Comparison of ENCODE assay signal across 20 cellular contexts in the genomic region with DNA sequence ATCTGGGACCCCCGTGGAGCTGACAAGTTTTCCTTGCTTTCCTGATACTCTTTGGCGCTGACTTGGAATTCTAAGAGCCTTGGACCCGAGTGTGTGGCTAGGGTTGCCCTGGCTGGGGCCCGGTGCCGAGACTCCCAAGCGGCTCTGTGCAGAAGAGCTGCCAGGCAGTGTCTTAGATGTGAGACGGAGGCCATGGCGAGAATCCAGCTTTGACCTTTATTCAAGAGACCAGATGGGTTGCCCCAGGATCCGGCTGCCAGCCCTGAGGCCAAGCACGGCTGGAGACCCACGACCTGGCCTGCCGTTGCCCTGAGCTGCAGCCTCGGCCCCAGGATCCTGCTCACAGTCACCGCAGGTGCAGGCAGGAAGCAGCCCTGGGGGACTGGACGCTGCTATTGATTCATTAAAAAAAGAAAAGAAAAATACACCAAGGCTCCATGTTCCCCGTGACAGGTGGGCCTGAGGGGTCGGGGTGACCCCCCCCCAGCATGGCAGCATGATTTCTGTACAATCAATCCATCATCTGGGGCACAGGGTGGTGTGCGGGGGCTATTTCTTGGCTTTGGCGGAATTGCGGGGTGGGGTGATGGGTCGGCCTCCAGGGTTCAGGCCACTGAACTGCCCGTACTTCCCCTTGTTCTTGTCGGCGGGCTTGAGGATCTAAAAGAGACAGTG. TPM values are rescaled to one million over a fixed set of nuclear protein-coding genes. Genes with fewer than 3 reads are reported as not detected.
DNase-seq lines count a peak whose midpoint lies in the region; ATAC-seq and TF ChIP-seq lines count a peak whose summit lies in the region.
"Had no signal": no experiment of that assay in that cellular context is flagged by ENCODE, and none has a peak within 500 bp of the region (broad histone marks: within the 10 kb centered on the region; RNA-seq: fewer than 3 reads in every experiment).

No MANE protein-coding gene starts in this region.

- peaks cover 10% of the 10 kb centered on the region for H3K4me1 Mint-ChIP-seq in activated T-helper 17 cell treated with anti-CD3 and anti-CD28 coated beads, Interleukin-2, amount 50 U/mL, for 72 hours
- H3K4me1 Mint-ChIP-seq in naive thymus-derived CD8-positive, alpha-beta T cell, result peaks cover 16 to 65% (median 51%) of the 10 kb centered on the region in 4 donors

- peaks cover 42 to 82% (median 70%) of the 10 kb centered on the region in 11 experiments; a peak in 21 of 22 replicates for H4K20me1 ChIP-seq in BLaER1 treated with 17β-estradiol and CSF1 and Interleukin-3, amounts not matched to agents 10 nM and 100 nM
- peaks cover 68% of the 10 kb centered on the region for H4K20me1 ChIP-seq in DND-41 (ENCODE audit: insufficient read depth, low read length)

- H3K9me3 Mint-ChIP-seq in activated T-helper 17 cell treated with anti-CD3 and anti-CD28 coated beads, Interleukin-2, amount 50 U/mL, for 72 hours, result no peaks in the 10 kb centered on the region
- no peaks in the 10 kb centered on the region for H3K9me3 Mint-ChIP-seq in naive thymus-derived CD8-positive, alpha-beta T cell

- H3K4me2 ChIP-seq in BLaER1 treated with 17β-estradiol and CSF1 and Interleukin-3, amounts not matched to agents 10 nM and 100 nM, result peak overlapping the region; percentile 82 to 99 (median 94); a peak in 21 of 22 replicates
- peak overlapping the region; percentile 34; the same call in 1 of the 2 replicates for H3K4me2 ChIP-seq in DND-41 (ENCODE audit: insufficient read depth, low read length)

- peaks cover 84% of the 10 kb centered on the region for H3K79me2 ChIP-seq in DND-41 (ENCODE audit: insufficient read depth, low read length)
- H3K79me2 ChIP-seq: parathyroid adenoma had no signal

- peaks cover 57 to 76% (median 69%) of the 10 kb centered on the region in 11 experiments for H3K36me3 ChIP-seq in BLaER1 treated with 17β-estradiol and CSF1 and Interleukin-3, amounts not matched to agents 10 nM and 100 nM
- H3K36me3 ChIP-seq in DND-41 (ENCODE audit: insufficient read depth, low read length), result peaks cover 77% of the 10 kb centered on the region

- peak overlapping the region in 1 of 10 experiments; percentile 15; a peak in 2 of 20 replicates for H3K4me3 ChIP-seq in BLaER1 treated with 17β-estradiol and CSF1 and Interleukin-3, amounts not matched to agents 10 nM and 100 nM
- H3K4me3 ChIP-seq in DND-41 (ENCODE audit: low read depth in 1 of 2, low read length in 2 of 2), result no peak overlapping the region
- H3K4me3 ChIP-seq: adrenal gland, SJCRH30, skin epidermis, vagina had no signal

- no peak for ATAC-seq in DND-41 (ENCODE audit: insufficient read depth, low read depth)
- ATAC-seq in activated T-helper 17 cell treated with anti-CD3 and anti-CD28 coated beads, Interleukin-2, amount 50 U/mL, for 72 hours (replicated peaks), result no peak
- no peak for ATAC-seq in naive thymus-derived CD8-positive, alpha-beta T cell

- H3K4me3 Mint-ChIP-seq in activated T-helper 17 cell treated with anti-CD3 and anti-CD28 coated beads, Interleukin-2, amount 50 U/mL, for 72 hours, result peak overlapping the region; percentile 52
- H3K4me3 Mint-ChIP-seq in naive thymus-derived CD8-positive, alpha-beta T cell, result peak overlapping the region in 9 of 10 donors; percentile 26 to 76 (median 55)

- H2AFZ ChIP-seq in DND-41 (ENCODE audit: low read depth, low read length), result no peak overlapping the region
- H2AFZ ChIP-seq: parathyroid adenoma had no signal

- DNase-seq in DND-41 (no peak), NK-92 (lab: John Stamatoyannopoulos, UW; ENCODE audit: unreplicated experiment) (no peak), middle frontal gyrus (ENCODE audit: extremely low spot score, low spot score) (no peak), NCI-H1092 (lab: John Stamatoyannopoulos, UW) (no peak)
- no peak for DNase-seq in naive thymus-derived CD8-positive, alpha-beta T cell
- DNase-seq: activated CD8-positive, alpha-beta memory T cell treated with anti-CD3 and anti-CD28 coated beads for 24 hours; cerebellar nuclear complex; COR-L47; mesendoderm; NCI-H1694; NCI-H446 treated with DMSO at 0.1 percent for 48 hours; SJCRH30; stimulated activated naive CD4-positive, alpha-beta T cell treated with Interleukin-2 at 50 U/mL for 16 hours had no signal

- H3K4me1 ChIP-seq in BLaER1 treated with 17β-estradiol and CSF1 and Interleukin-3, amounts not matched to agents 10 nM and 100 nM, result peaks cover 63 to 79% (median 71%) of the 10 kb centered on the region in 10 experiments
- H3K4me1 ChIP-seq in DND-41 (ENCODE audit: insufficient read depth, low read length), result peaks cover 82% of the 10 kb centered on the region
- H3K4me1 ChIP-seq: parathyroid adenoma had no signal

- no peaks in the 10 kb centered on the region for H3K9me3 ChIP-seq in BLaER1 treated with 17β-estradiol and CSF1 and Interleukin-3, amounts not matched to agents 10 nM and 100 nM (replicated peaks in 1 of 11)
- H3K9me3 ChIP-seq in DND-41 (ENCODE audit: insufficient read depth, low read length, severe bottlenecking), result no peaks in the 10 kb centered on the region
- H3K9me3 ChIP-seq: adrenal gland, SJCRH30, vagina had no signal

- no peaks in the 10 kb centered on the region for H3K27me3 ChIP-seq in BLaER1 treated with 17β-estradiol and CSF1 and Interleukin-3, amounts not matched to agents 10 nM and 100 nM
- no peaks in the 10 kb centered on the region for H3K27me3 ChIP-seq in DND-41 (ENCODE audit: insufficient read depth, low read length, poor library complexity)
- H3K27me3 ChIP-seq: adrenal gland, SJCRH30, vagina had no signal

- peak overlapping the region in 10 of 11 experiments; percentile 31 to 98 (median 58); a peak in 17 of 22 replicates for H3K9ac ChIP-seq in BLaER1 treated with 17β-estradiol and CSF1 and Interleukin-3, amounts not matched to agents 10 nM and 100 nM
- H3K9ac ChIP-seq in DND-41 (ENCODE audit: low read depth, low read length), result no peak overlapping the region
- H3K9ac ChIP-seq: parathyroid adenoma had no signal

- POLR2A ChIA-PET in naive thymus-derived CD8-positive, alpha-beta T cell (lab: Charles Lee), result interaction anchor here (0.7 to 25.5 kb wide), 5 partner anchors 10 to 87 kb away, joined by 5 to 2390 read pairs (median 20); partner anchors contain the start of genes CARNS1, PTPRCAP, RPS6KB2 and TMEM134

- no peak for TF ChIP-seq CTCF in DND-41 (IDR thresholded peaks at IDR 0.05; ENCODE audit: borderline replicate concordance, extremely low read depth, low read length, poor library complexity, severe bottlenecking)

- H3K27ac Mint-ChIP-seq in activated T-helper 17 cell treated with anti-CD3 and anti-CD28 coated beads, Interleukin-2, amount 50 U/mL, for 72 hours, result peak overlapping the region; percentile 87
- peak overlapping the region; percentile 71 to 96 (median 86) for H3K27ac Mint-ChIP-seq in naive thymus-derived CD8-positive, alpha-beta T cell

- H3K27ac ChIP-seq in BLaER1 treated with 17β-estradiol and CSF1 and Interleukin-3, amounts not matched to agents 10 nM and 100 nM, result 0 out of 22 replicates have a peak overlapping the region, but pooled peaks of 1 of the 11 experiments have one; percentile 13
- peak overlapping the region; percentile 31; the same call in 1 of the 2 replicates for H3K27ac ChIP-seq in DND-41 (ENCODE audit: low read length)
- H3K27ac ChIP-seq: parathyroid adenoma, SJCRH30, vagina had no signal

- peaks cover 70% of the 10 kb centered on the region for H3K36me3 Mint-ChIP-seq in activated T-helper 17 cell treated with anti-CD3 and anti-CD28 coated beads, Interleukin-2, amount 50 U/mL, for 72 hours (ENCODE audit: low read depth)
- peaks cover 0 to 34% (median 3%) of the 10 kb centered on the region in 3 donors for H3K36me3 Mint-ChIP-seq in naive thymus-derived CD8-positive, alpha-beta T cell

- no peaks in the 10 kb centered on the region for H3K27me3 Mint-ChIP-seq in activated T-helper 17 cell treated with anti-CD3 and anti-CD28 coated beads, Interleukin-2, amount 50 U/mL, for 72 hours
- H3K27me3 Mint-ChIP-seq in naive thymus-derived CD8-positive, alpha-beta T cell, result no peaks in the 10 kb centered on the region

RNA-seq across cellular contexts. Expression of gene PPP1CA, which starts 3.5 kb away (rescaled TPM):
- 100 to 1,000 TPM; 220 to 322 TPM for total RNA-seq in activated T-helper 17 cell treated with anti-CD3 and anti-CD28 coated beads, Interleukin-2, amount 50 U/mL, for 72 hours
- 100 to 1,000 TPM; 141 to 146 TPM for total RNA-seq in naive thymus-derived CD8-positive, alpha-beta T cell
- polyA plus RNA-seq in naive thymus-derived CD8-positive, alpha-beta T cell, result 100 to 1,000 TPM; 357 to 518 (median 403) TPM

RNA-seq across cellular contexts. Expression of gene TBC1D10C, which starts 5.8 kb away (rescaled TPM):
- 100 to 1,000 TPM; 155 to 197 TPM for total RNA-seq in activated T-helper 17 cell treated with anti-CD3 and anti-CD28 coated beads, Interleukin-2, amount 50 U/mL, for 72 hours
- total RNA-seq in naive thymus-derived CD8-positive, alpha-beta T cell, result 100 to 1,000 TPM; 403 to 419 TPM
- polyA plus RNA-seq in naive thymus-derived CD8-positive, alpha-beta T cell, result 100 to 1,000 TPM; 231 to 307 (median 251) TPM
- total RNA-seq: LHCN-M2, SJCRH30 had no signal

RNA-seq across cellular contexts. Expression of gene RAD9A, which starts 6.3 kb away (rescaled TPM):
- total RNA-seq in activated T-helper 17 cell treated with anti-CD3 and anti-CD28 coated beads, Interleukin-2, amount 50 U/mL, for 72 hours, result 10 to 100 TPM; 32.0 to 37.5 TPM
- total RNA-seq in naive thymus-derived CD8-positive, alpha-beta T cell, result 10 to 100 TPM; 47.3 to 58.1 TPM
- 1 to 10 TPM; 6.5 to 9.4 (median 6.6) TPM for polyA plus RNA-seq in naive thymus-derived CD8-positive, alpha-beta T cell

RNA-seq across cellular contexts. Expression of gene CARNS1, which starts 17.4 kb away (rescaled TPM):
- 10 to 100 TPM in 1 of 2 donors, 1 to 10 TPM in 1; 2.0 to 10.6 TPM for total RNA-seq in activated T-helper 17 cell treated with anti-CD3 and anti-CD28 coated beads, Interleukin-2, amount 50 U/mL, for 72 hours
- total RNA-seq in naive thymus-derived CD8-positive, alpha-beta T cell, result 10 to 100 TPM; 18.5 to 21.2 TPM
- polyA plus RNA-seq in naive thymus-derived CD8-positive, alpha-beta T cell, result 1 to 10 TPM; 2.2 to 3.7 (median 2.3) TPM

RNA-seq across cellular contexts. Expression of gene CLCF1, which starts 24.7 kb away (rescaled TPM):
- 1 to 10 TPM in 1 of 2 donors, under 1 TPM in 1; 0.22 to 1.1 TPM for total RNA-seq in activated T-helper 17 cell treated with anti-CD3 and anti-CD28 coated beads, Interleukin-2, amount 50 U/mL, for 72 hours
- total RNA-seq in naive thymus-derived CD8-positive, alpha-beta T cell, result 1 to 10 TPM; 1.1 to 1.5 TPM
- polyA plus RNA-seq in naive thymus-derived CD8-positive, alpha-beta T cell, result under 1 TPM in 1 of 3 donors, not detected in 2; 0.58 TPM
